ENCODE assay signal across 14 cellular contexts in genomic region chr20:53081916-53082863, GRCh38.
DNase-seq lines count a peak whose midpoint lies in the region; ATAC-seq, FAIRE-seq and TF ChIP-seq lines count a peak whose summit lies in the region.
"Had no signal": no experiment of that assay in that cellular context is flagged by ENCODE, and none has a peak within 500 bp of the region (broad histone marks: within the 10 kb centered on the region; RNA-seq: fewer than 3 reads in every experiment).

No MANE protein-coding gene starts in this region.

- H3K79me2 ChIP-seq in HepG2 (ENCODE audit: insufficient read depth, low read length) (no peaks in the 10 kb centered on the region), PC-3 (ENCODE audit: low read length) (no peaks in the 10 kb centered on the region)

- peaks cover 30% of the 10 kb centered on the region for H3K4me1 ChIP-seq in body of pancreas
- peaks cover 77% of the 10 kb centered on the region for H3K4me1 ChIP-seq in HepG2 (ENCODE audit: insufficient read depth, low read length)
- no peaks in the 10 kb centered on the region for H3K4me1 ChIP-seq in Peyer's patch
- peaks cover 4% of the 10 kb centered on the region; the same call in 1 of the 2 replicates for H3K4me1 ChIP-seq in PC-3 (ENCODE audit: insufficient read depth, low read length)
- no peaks in the 10 kb centered on the region for H3K4me1 ChIP-seq in ascending aorta
- H3K4me1 ChIP-seq: Caco-2 had no signal

- TF ChIP-seq RAD21 in HepG2 (CRISPR knock-in tag; IDR thresholded peaks at IDR 0.05): no peak

- in situ Hi-C loops in Caki2 (cut with HindIII; ENCODE audit: low pct_unique_long_range_greater_than_20kb, low sequenced_read_pairs) (no loop called here), HepG2 (cut with HindIII; ENCODE audit: extremely low pct_ligation_motif_present, low pct_unique_long_range_greater_than_20kb) (loop anchor here (25.0 kb wide), 1 partner anchor 1130 kb away; the partner anchor contains the start of gene PFDN4)

- intact Hi-C loops in body of pancreas (cut with DNase I): no loop called here
- intact Hi-C loops in HepG2 (cut with micrococcal nuclease; ENCODE audit: unreplicated experiment): loop anchor here (2.0 kb wide), 2 partner anchors 109 to 157 kb away; partner anchors contain the start of gene TSHZ2
- intact Hi-C loops in PC-3 (cut with micrococcal nuclease): no loop called here
- intact Hi-C loops in ascending aorta (cut with DNase I): no loop called here

- H3K9me3 ChIP-seq in body of pancreas: no peaks in the 10 kb centered on the region
- H3K9me3 ChIP-seq in HepG2 (ENCODE audit: low read length): no peaks in the 10 kb centered on the region
- no peaks in the 10 kb centered on the region for H3K9me3 ChIP-seq in Peyer's patch
- H3K9me3 ChIP-seq in PC-3 (ENCODE audit: low read length): peaks cover 5% of the 10 kb centered on the region; the same call in 1 of the 2 replicates
- no peaks in the 10 kb centered on the region for H3K9me3 ChIP-seq in ascending aorta
- H3K9me3 ChIP-seq: Caco-2 had no signal

- BruUV-seq in HepG2 (replicated peaks; lab: Mats Ljungman, UMichigan): TSS peak; percentile 94
- no TSS peak for BruUV-seq in PC-3 (replicated peaks; lab: Mats Ljungman, UMichigan)

- TF ChIP-seq POLR2A in body of pancreas (IDR thresholded peaks at IDR 0.05): no peak
- no peak for TF ChIP-seq POLR2A in HepG2 (IDR thresholded peaks at IDR 0.05; ENCODE audit: insufficient read depth in 1 of 2, low read depth in 2 of 2, low read length in 2 of 2)
- no peak for TF ChIP-seq POLR2A in Peyer's patch (IDR thresholded peaks at IDR 0.05)

- TF ChIP-seq EP300 in HepG2 (IDR thresholded peaks at IDR 0.05; ENCODE audit: low read depth in 2 of 2, low read length in 2 of 2) (peak; percentile 23 to 94; a peak in 2 of 4 replicates), HepG2 (CRISPR knock-in tag; IDR thresholded peaks at IDR 0.05; ENCODE audit: borderline replicate concordance) (peak; percentile 91)

- ATAC-seq in body of pancreas: peak; percentile 52
- ATAC-seq in HepG2: peak; percentile 67
- ATAC-seq in HG03175 (IDR thresholded peaks at IDR 0.05; ENCODE audit: unreplicated experiment): no peak
- no peak for ATAC-seq in PC-3
- ATAC-seq: activated CD8-positive, alpha-beta T cell treated with anti-CD3 and anti-CD28 coated beads, Interleukin-2, amount 10 ng/mL, durations not matched to agents 7 days and 5 days; stimulated activated memory B cell treated with anti-CD40 and anti-IgM and Interleukin-4, amounts not matched to agents 10 μg/mL and 1 μg/mL and 100 μg/mL, for 72 hours had no signal

- FAIRE-seq in HepG2 (lab: Jason Lieb, UNC): peak; percentile 78

- CTCF ChIA-PET in HepG2 (lab: Yijun Ruan, JAX; ENCODE audit: low intra/inter-chr PET ratio, low total read pairs) (no interaction called here), PC-3 (lab: Charles Lee) (no interaction called here)

- no peak for TF ChIP-seq CTCF in body of pancreas (IDR thresholded peaks at IDR 0.05)
- TF ChIP-seq CTCF in HepG2 (CRISPR knock-in tag; IDR thresholded peaks at IDR 0.05): no peak
- no peak for TF ChIP-seq CTCF in Peyer's patch (IDR thresholded peaks at IDR 0.05)
- TF ChIP-seq CTCF in PC-3 (conservative IDR thresholded peaks at IDR 0.05; ENCODE audit: low read depth, low read length): no peak
- no peak for TF ChIP-seq CTCF in ascending aorta (IDR thresholded peaks at IDR 0.05)

- H3K27ac ChIP-seq in body of pancreas: peak overlapping the region in 3 of 4 donors; percentile 60 to 76 (median 65)
- H3K27ac ChIP-seq in HepG2 (ENCODE audit: extremely low read length, insufficient read depth, low read length): peak overlapping the region; percentile 85
- no peak overlapping the region for H3K27ac ChIP-seq in Peyer's patch
- H3K27ac ChIP-seq in PC-3 (ENCODE audit: low read length): no peak overlapping the region
- no peak overlapping the region for H3K27ac ChIP-seq in ascending aorta

- H3K27me3 ChIP-seq in body of pancreas (no peaks in the 10 kb centered on the region), HepG2 (ENCODE audit: control insufficient read depth in 1 of 2, insufficient read depth in 2 of 2, low read length in 2 of 2) (no peaks in the 10 kb centered on the region), Peyer's patch (no peaks in the 10 kb centered on the region), PC-3 (ENCODE audit: low read length) (peaks cover 15% of the 10 kb centered on the region), ascending aorta (no peaks in the 10 kb centered on the region)

- H3K9me2 ChIP-seq in PC-3 (replicated peaks; ENCODE audit: low read length): no peaks in the 10 kb centered on the region

- H3K36me3 ChIP-seq in body of pancreas (replicated peaks in 1 of 2; ENCODE audit: insufficient read depth in 1 of 2, low read depth in 2 of 2) (no peaks in the 10 kb centered on the region), HepG2 (replicated peaks in 1 of 2; ENCODE audit: control insufficient read depth in 1 of 2, insufficient read depth in 2 of 2, low read length in 2 of 2) (no peaks in the 10 kb centered on the region), Peyer's patch (no peaks in the 10 kb centered on the region), PC-3 (ENCODE audit: low read depth, low read length) (no peaks in the 10 kb centered on the region), ascending aorta (no peaks in the 10 kb centered on the region)

- H3K4me2 ChIP-seq in HepG2 (ENCODE audit: low read depth, low read length) (peak overlapping the region; percentile 65), PC-3 (ENCODE audit: low read length) (no peak overlapping the region)

- H3K9ac ChIP-seq in HepG2 (ENCODE audit: insufficient read depth, low read depth, low read length): peak overlapping the region; percentile 68
- H3K9ac ChIP-seq in PC-3 (ENCODE audit: low read length): no peak overlapping the region

- WGBS in body of pancreas, 2 donors: 57 to 60% methylated on average over 10 of the region's 10 CpGs
- 32% methylated on average over 10 of the region's 10 CpGs for whole genome bisulfite sequencing in HepG2 (ENCODE audit: low lambda C conversion rate)

- H4K20me1 ChIP-seq in HepG2 (ENCODE audit: insufficient read depth, low read length): no peaks in the 10 kb centered on the region
- no peaks in the 10 kb centered on the region for H4K20me1 ChIP-seq in PC-3 (ENCODE audit: low read length)

- POLR2A ChIA-PET in HepG2 (lab: Yijun Ruan, JAX) (interaction anchor here (0.6 to 2.9 kb wide), 7 partner anchors 10 to 1051 kb away, joined by 3 to 23 read pairs (median 6); no protein-coding TSS in a partner anchor), PC-3 (lab: Charles Lee; ENCODE audit: unreplicated experiment) (no interaction called here)

- H3K4me3 ChIP-seq in body of pancreas: no peak overlapping the region
- peak overlapping the region; percentile 36 to 51 (median 40); a peak in 4 of 6 replicates for H3K4me3 ChIP-seq in HepG2 (replicated peaks in 1 of 3; ENCODE audit: insufficient read depth in 1 of 3, low read depth in 2 of 3, low read length in 3 of 3)
- no peak overlapping the region for H3K4me3 ChIP-seq in Peyer's patch
- H3K4me3 ChIP-seq in PC-3 (ENCODE audit: low read length): no peak overlapping the region
- H3K4me3 ChIP-seq in ascending aorta: no peak overlapping the region

- H2AFZ ChIP-seq in HepG2 (ENCODE audit: low read length) (peak overlapping the region; percentile 42), PC-3 (ENCODE audit: low read length) (no peak overlapping the region)

- DNase-seq in Caki2 (ENCODE audit: low read depth): peak; percentile 30
- peak; percentile 8 to 86 (median 50) for DNase-seq in NCI-H1417 (lab: John Stamatoyannopoulos, UW)
- DNase-seq in body of pancreas: peak in 1 of 4 donors; percentile 29
- DNase-seq in HepG2 (ENCODE audit: low spot score): peak; percentile 95
- DNase-seq in Peyer's patch: no peak
- no peak for DNase-seq in PC-3
- DNase-seq in ascending aorta (ENCODE audit: low spot score in 2 of 2): no peak
- DNase-seq: activated CD8-positive, alpha-beta T cell treated with anti-CD3 and anti-CD28 coated beads, Interleukin-2, amount 10 ng/mL, durations not matched to agents 7 days and 5 days; activated gamma-delta T cell treated with Interleukin-2 at 50 U/mL for 16 hours; caudate nucleus; SHP77 treated with DMSO at 0.1 percent for 48 hours had no signal

- H3F3A ChIP-seq in PC-3 (ENCODE audit: low read length, unreplicated experiment): no peaks in the 10 kb centered on the region

TF ChIP-seq in HepG2, 621 proteins besides CTCF, POLR2A, EP300 and RAD21 (continues in another document):
- TF ChIP-seq ATF2 (CRISPR knock-in tag; IDR thresholded peaks at IDR 0.05): peak; percentile 91
- no peak for TF ChIP-seq ZNF282 (IDR thresholded peaks at IDR 0.05; ENCODE audit: partially characterized antibody)
- peak; percentile 77 for TF ChIP-seq HNF4A (CRISPR knock-in tag; IDR thresholded peaks at IDR 0.05)
- no peak for TF ChIP-seq ZNF607 (CRISPR knock-in tag; IDR thresholded peaks at IDR 0.05; ENCODE audit: borderline replicate concordance)
- TF ChIP-seq PLRG1 (conservative IDR thresholded peaks at IDR 0.05): no peak
- TF ChIP-seq GLMP (CRISPR knock-in tag; IDR thresholded peaks at IDR 0.05; ENCODE audit: borderline replicate concordance): no peak

Comparison
In these comparisons a context has a peak if more than half of its experiments do, and no peak if none do; other contexts are left out.
1. DNase-seq: peak in Caki2 (single experiment), NCI-H1417 (3 of 3) and HepG2 (single experiment); none in Peyer's patch (0 of 3), PC-3 (single experiment) and ascending aorta (0 of 2).
2. ATAC-seq: peak in body of pancreas (single experiment) and HepG2 (single experiment); none in HG03175 (single experiment) and PC-3 (single experiment).
3. H3K27ac ChIP-seq: peak in body of pancreas (3 of 4) and HepG2 (single experiment); none in Peyer's patch (0 of 4), PC-3 (single experiment) and ascending aorta (0 of 2).
4. H3K4me3 ChIP-seq: peak in HepG2 (3 of 3); none in body of pancreas (0 of 2), Peyer's patch (0 of 4), PC-3 (single experiment) and ascending aorta (0 of 2).